1 cellular context compared by ENCODE assay signal in the genomic region with DNA sequence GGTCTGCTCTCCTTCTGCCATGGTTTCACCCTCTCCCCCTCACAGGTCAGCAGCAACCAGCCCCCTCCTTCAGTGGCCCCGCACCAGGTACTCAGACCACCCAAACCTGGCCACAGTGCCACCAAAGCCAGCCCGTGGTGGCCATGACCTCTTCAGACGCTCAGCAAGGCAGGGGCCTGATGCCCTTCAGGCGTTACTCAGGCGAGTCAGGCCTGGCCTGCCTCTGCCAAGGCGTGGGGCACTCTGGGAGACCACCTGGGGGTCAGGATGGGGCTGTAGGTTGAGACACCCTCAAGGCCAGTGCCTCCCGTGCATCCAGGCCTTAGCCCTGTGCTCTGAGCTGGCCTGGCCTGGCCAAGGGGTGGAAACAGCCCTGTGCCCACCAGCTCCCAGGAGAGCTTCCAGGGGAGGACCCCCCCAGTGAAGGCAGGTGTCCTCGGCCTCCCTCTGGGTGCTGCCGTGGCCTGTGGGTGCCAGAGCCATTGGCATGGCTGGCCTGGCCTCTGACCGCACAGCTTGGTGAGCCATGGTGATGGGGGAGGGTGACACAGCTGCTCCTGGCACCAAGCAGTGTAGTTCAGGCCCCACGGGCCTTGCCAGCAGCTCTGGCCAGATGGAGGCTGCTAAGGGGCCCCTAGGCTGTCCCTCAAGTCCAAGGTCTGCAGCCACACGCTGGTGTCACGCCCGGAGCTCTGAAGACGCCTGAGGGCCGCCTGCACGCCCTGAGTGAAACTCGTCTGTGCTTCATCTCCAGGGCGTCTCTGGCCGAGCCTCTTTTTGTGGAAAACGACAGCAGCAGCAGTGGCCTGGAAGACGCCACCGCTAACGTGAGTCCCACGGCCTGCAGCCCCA.
TF ChIP-seq lines count a peak whose summit lies in the region.

No MANE protein-coding gene starts in this region.

TF ChIP-seq in HCT116, 20 proteins besides CTCF, POLR2A, EP300 and RAD21 (continued from another document):
- no peak; the same call in 1 of the 2 replicates for TF ChIP-seq POLR2AphosphoS5 (IDR thresholded peaks at IDR 0.05; ENCODE audit: low read depth, low read length)
- TF ChIP-seq, protein P1, sequence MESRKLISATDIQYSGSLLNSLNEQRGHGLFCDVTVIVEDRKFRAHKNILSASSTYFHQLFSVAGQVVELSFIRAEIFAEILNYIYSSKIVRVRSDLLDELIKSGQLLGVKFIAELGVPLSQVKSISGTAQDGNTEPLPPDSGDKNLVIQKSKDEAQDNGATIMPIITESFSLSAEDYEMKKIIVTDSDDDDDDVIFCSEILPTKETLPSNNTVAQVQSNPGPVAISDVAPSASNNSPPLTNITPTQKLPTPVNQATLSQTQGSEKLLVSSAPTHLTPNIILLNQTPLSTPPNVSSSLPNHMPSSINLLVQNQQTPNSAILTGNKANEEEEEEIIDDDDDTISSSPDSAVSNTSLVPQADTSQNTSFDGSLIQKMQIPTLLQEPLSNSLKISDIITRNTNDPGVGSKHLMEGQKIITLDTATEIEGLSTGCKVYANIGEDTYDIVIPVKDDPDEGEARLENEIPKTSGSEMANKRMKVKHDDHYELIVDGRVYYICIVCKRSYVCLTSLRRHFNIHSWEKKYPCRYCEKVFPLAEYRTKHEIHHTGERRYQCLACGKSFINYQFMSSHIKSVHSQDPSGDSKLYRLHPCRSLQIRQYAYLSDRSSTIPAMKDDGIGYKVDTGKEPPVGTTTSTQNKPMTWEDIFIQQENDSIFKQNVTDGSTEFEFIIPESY (IDR thresholded peaks at IDR 0.05; ENCODE audit: extremely low read depth, insufficient replicate concordance, low read length), result no peak
- no peak for TF ChIP-seq JUND (IDR thresholded peaks at IDR 0.05)
- TF ChIP-seq, protein P2, sequence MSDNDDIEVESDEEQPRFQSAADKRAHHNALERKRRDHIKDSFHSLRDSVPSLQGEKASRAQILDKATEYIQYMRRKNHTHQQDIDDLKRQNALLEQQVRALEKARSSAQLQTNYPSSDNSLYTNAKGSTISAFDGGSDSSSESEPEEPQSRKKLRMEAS (IDR thresholded peaks at IDR 0.05), result no peak
- TF ChIP-seq EZH2phosphoT487 (IDR thresholded peaks at IDR 0.05; ENCODE audit: borderline replicate concordance), result no peak
- no peak for TF ChIP-seq SRF (IDR thresholded peaks at IDR 0.05; ENCODE audit: low read depth)
- no peak for TF ChIP-seq CEBPB (IDR thresholded peaks at IDR 0.05; ENCODE audit: low read depth)
